In the genomic region with DNA sequence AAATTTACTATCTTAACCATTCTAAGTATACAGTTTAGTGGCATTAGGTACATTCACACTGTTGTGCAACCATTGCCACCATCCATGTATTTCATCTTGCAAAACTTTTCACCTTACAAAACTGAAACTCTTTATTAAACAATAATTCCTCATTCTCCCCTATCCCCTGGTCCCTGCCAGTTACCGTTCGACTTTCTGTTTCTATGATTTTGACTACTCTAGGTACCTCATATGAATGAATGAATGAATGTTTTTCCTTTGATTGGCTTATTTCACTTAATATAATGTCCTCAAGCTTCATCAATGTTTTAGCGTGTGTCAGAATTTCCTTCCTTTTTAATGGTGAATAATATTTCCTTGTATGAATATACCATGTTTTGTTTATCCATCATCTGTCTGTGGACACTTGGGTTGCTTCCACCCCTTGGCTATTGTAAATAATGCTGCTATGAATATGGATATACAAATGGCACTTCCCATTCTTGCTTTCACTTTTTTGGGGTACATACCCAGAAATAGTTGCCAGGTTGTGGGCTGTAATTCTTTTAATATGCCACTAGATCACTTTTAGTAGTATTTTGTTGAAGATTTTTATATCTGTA, we compare ENCODE assay signal across 15 cellular contexts.
"Had no signal": no experiment of that assay in that cellular context is flagged by ENCODE, and none has a peak within 500 bp of the region (broad histone marks: within the 10 kb centered on the region; RNA-seq: fewer than 3 reads in every experiment).

No MANE protein-coding gene starts in this region.

- H3K27ac Mint-ChIP-seq: activated CD4-positive, alpha-beta memory T cell treated with anti-CD3 and anti-CD28 coated beads, Interleukin-2, amount 10 ng/mL, durations not matched to agents 7 days and 5 days; activated CD4-positive, alpha-beta T cell treated with anti-CD3 and anti-CD28 coated beads for 36 hours; activated naive CD4-positive, alpha-beta T cell treated with anti-CD3 and anti-CD28 coated beads, Interleukin-2, amount 50 U/mL, for 24 hours had no signal

- ATAC-seq: heart right ventricle had no signal

- H3K9me3 Mint-ChIP-seq: activated CD4-positive, alpha-beta memory T cell treated with anti-CD3 and anti-CD28 coated beads, Interleukin-2, amount 10 ng/mL, durations not matched to agents 7 days and 5 days; activated naive CD4-positive, alpha-beta T cell treated with anti-CD3 and anti-CD28 coated beads, Interleukin-2, amount 50 U/mL, for 24 hours; naive B cell had no signal

- DNase-seq: activated CD4-positive, alpha-beta memory T cell treated with anti-CD3 and anti-CD28 coated beads, Interleukin-2, amount 10 ng/mL, durations not matched to agents 7 days and 5 days; activated CD4-positive, alpha-beta T cell treated with anti-CD3 and anti-CD28 coated beads for 36 hours; amygdala; brain microvascular endothelial cell; heart right ventricle; naive B cell; nucleus accumbens; small intestine; substantia nigra; SW 1271; trophoblast cell had no signal

- H3K9me3 ChIP-seq: heart right ventricle, right atrium auricular region had no signal

- H3K36me3 ChIP-seq: brain microvascular endothelial cell had no signal

- H3K27me3 Mint-ChIP-seq: activated CD4-positive, alpha-beta T cell treated with anti-CD3 and anti-CD28 coated beads for 36 hours; activated naive CD4-positive, alpha-beta T cell treated with anti-CD3 and anti-CD28 coated beads, Interleukin-2, amount 50 U/mL, for 24 hours; naive B cell had no signal

- H3K4me3 ChIP-seq: heart right ventricle, right atrium auricular region had no signal

- H3K27me3 ChIP-seq: brain microvascular endothelial cell, heart right ventricle, right atrium auricular region had no signal

- H3K27ac ChIP-seq: brain microvascular endothelial cell, heart right ventricle, right atrium auricular region, VCaP had no signal

- FAIRE-seq: frontal cortex, small intestine had no signal

- H3K4me3 Mint-ChIP-seq: activated CD4-positive, alpha-beta memory T cell treated with anti-CD3 and anti-CD28 coated beads, Interleukin-2, amount 10 ng/mL, durations not matched to agents 7 days and 5 days; activated CD4-positive, alpha-beta T cell treated with anti-CD3 and anti-CD28 coated beads for 36 hours; activated naive CD4-positive, alpha-beta T cell treated with anti-CD3 and anti-CD28 coated beads, Interleukin-2, amount 50 U/mL, for 24 hours had no signal
